18 cellular contexts compared by ENCODE assay signal in the genomic region with DNA sequence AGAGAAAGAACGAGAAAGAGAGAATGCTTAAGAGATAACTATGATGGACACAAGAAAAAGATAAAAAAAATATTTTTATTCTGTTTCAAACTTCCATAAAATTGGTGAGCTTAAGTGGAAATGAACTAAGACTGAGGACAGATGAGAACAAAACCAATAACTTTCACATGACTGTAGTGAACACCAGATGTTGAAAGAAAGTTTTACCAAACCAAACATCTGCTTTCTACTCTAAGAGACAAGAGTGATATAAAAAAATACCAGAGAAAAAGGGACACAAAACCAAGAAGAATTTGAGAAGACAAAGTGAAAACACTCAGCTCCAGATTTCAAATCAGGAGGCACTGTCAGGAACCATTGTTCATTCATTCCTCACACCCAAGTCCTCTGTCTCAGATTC.
"Had no signal": no experiment of that assay in that cellular context is flagged by ENCODE, and none has a peak within 500 bp of the region (broad histone marks: within the 10 kb centered on the region; RNA-seq: fewer than 3 reads in every experiment).

No MANE protein-coding gene starts in this region.

- H3K36me3 Mint-ChIP-seq: IgD-negative memory B cell, WTC11 had no signal

- DNase-seq: activated CD4-positive, alpha-beta T cell treated with anti-CD3 and anti-CD28 coated beads, Interleukin-2, amount 50 U/mL, for 1 hour; activated CD4-positive, CD25-positive, alpha-beta regulatory T cell treated with anti-CD3 and anti-CD28 coated beads, Interleukin-2, amount 50 U/mL, for 72 hours; activated CD8-positive, alpha-beta memory T cell treated with anti-CD3 and anti-CD28 coated beads, Interleukin-2, amount 10 ng/mL, durations not matched to agents 7 days and 5 days; activated effector memory CD4-positive, alpha-beta T cell treated with Interleukin-2 at 50 U/mL for 16 hours; activated naive CD4-positive, alpha-beta T cell treated with Interleukin-2 at 50 U/mL for 16 hours; anterior cingulate cortex; cerebellar nuclear complex; KG1; NCI-H1048; NCI-H146; NCI-H187 treated with DMSO at 0.1 percent for 48 hours; NCI-H2081 treated with DMSO at 0.1 percent for 48 hours; NCI-H446; SIG-M5; T-helper 17 cell; T-helper 9 cell had no signal

- H3K4me1 Mint-ChIP-seq: IgD-negative memory B cell, T-helper 17 cell, WTC11 had no signal

- H3K27ac Mint-ChIP-seq: activated CD8-positive, alpha-beta memory T cell treated with anti-CD3 and anti-CD28 coated beads, Interleukin-2, amount 10 ng/mL, durations not matched to agents 7 days and 5 days; IgD-negative memory B cell; T-helper 17 cell; WTC11 had no signal

- ATAC-seq: activated CD8-positive, alpha-beta memory T cell treated with anti-CD3 and anti-CD28 coated beads, Interleukin-2, amount 10 ng/mL, durations not matched to agents 7 days and 5 days; T-helper 17 cell; WTC11 had no signal

- H3K4me3 Mint-ChIP-seq: activated CD8-positive, alpha-beta memory T cell treated with anti-CD3 and anti-CD28 coated beads, Interleukin-2, amount 10 ng/mL, durations not matched to agents 7 days and 5 days; IgD-negative memory B cell; T-helper 17 cell; WTC11 had no signal
